19 cellular contexts compared by ENCODE assay signal in the genomic region with DNA sequence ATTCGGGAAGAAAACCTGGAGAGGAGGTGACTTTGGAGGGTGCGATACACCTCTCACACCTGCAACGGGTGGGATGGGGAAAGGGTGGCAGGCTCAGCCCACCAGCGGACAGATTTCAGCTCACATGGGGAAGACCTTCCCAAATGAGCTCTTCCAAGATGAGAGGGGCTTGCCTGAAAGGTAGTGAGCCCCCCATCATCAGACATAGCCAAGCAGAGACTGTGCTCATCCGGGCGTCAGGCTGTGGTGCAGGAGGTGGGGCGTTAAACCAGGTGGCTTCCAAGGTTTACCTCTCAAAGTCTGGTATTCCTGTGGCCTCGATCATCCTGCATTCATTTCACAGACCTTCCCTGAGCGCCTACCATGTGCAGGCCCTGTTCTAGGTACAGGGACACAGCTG.
DNase-seq lines count a peak whose midpoint lies in the region; ATAC-seq and TF ChIP-seq lines count a peak whose summit lies in the region.
"Had no signal": no experiment of that assay in that cellular context is flagged by ENCODE, and none has a peak within 500 bp of the region (broad histone marks: within the 10 kb centered on the region; RNA-seq: fewer than 3 reads in every experiment).

No MANE protein-coding gene starts in this region.

- peak overlapping the region; percentile 89 to 97 (median 92) for H3K4me3 Mint-ChIP-seq in CD4-positive, CD25-positive, alpha-beta regulatory T cell
- H3K4me3 Mint-ChIP-seq in CD8-positive, alpha-beta T cell: peak overlapping the region; percentile 92
- peak overlapping the region; percentile 18 for H3K4me3 Mint-ChIP-seq in activated naive CD8-positive, alpha-beta T cell treated with anti-CD3 and anti-CD28 coated beads, Interleukin-2, amount 50 U/mL, for 24 hours
- H3K4me3 Mint-ChIP-seq in naive thymus-derived CD8-positive, alpha-beta T cell: peak overlapping the region; percentile 86 to 99 (median 94)

- no peaks in the 10 kb centered on the region for H3K36me3 ChIP-seq in CD4-positive, CD25-positive, alpha-beta regulatory T cell (ENCODE audit: control insufficient read depth, insufficient read depth, low read length)
- no peaks in the 10 kb centered on the region for H3K36me3 ChIP-seq in CD8-positive, alpha-beta T cell (ENCODE audit: insufficient read depth, low read length)
- H3K36me3 ChIP-seq: BE2C, ovary, uterus had no signal

- no peak overlapping the region for H3K4me3 ChIP-seq in CD4-positive, CD25-positive, alpha-beta regulatory T cell (ENCODE audit: low read depth, low read length)
- H3K4me3 ChIP-seq in CD8-positive, alpha-beta T cell (ENCODE audit: low read depth, low read length): no peak overlapping the region
- H3K4me3 ChIP-seq: coronary artery, GM12878, ovary, SK-N-MC, uterus had no signal

- H3K9me3 ChIP-seq in CD4-positive, CD25-positive, alpha-beta regulatory T cell (ENCODE audit: control insufficient read depth in 2 of 2, low read length in 2 of 2): no peaks in the 10 kb centered on the region
- H3K9me3 ChIP-seq in CD8-positive, alpha-beta T cell (ENCODE audit: low read length): no peaks in the 10 kb centered on the region
- H3K9me3 ChIP-seq: BE2C, ovary, uterus had no signal

- H3K27ac Mint-ChIP-seq in CD4-positive, CD25-positive, alpha-beta regulatory T cell: peak overlapping the region; percentile 57 to 92 (median 74)
- peak overlapping the region; percentile 45 for H3K27ac Mint-ChIP-seq in CD8-positive, alpha-beta T cell
- H3K27ac Mint-ChIP-seq in activated naive CD8-positive, alpha-beta T cell treated with anti-CD3 and anti-CD28 coated beads, Interleukin-2, amount 50 U/mL, for 24 hours: no peak overlapping the region
- H3K27ac Mint-ChIP-seq in naive thymus-derived CD8-positive, alpha-beta T cell: peak overlapping the region in 8 of 10 donors; percentile 9 to 93 (median 84)

- no peak overlapping the region for H3K27ac ChIP-seq in CD4-positive, CD25-positive, alpha-beta regulatory T cell (ENCODE audit: insufficient read depth, low read length, poor library complexity, severe bottlenecking)
- no peak overlapping the region for H3K27ac ChIP-seq in CD8-positive, alpha-beta T cell (ENCODE audit: low read depth, low read length)
- H3K27ac ChIP-seq: coronary artery, ovary, SK-N-MC, uterus had no signal

- H3K4me1 ChIP-seq in CD4-positive, CD25-positive, alpha-beta regulatory T cell (ENCODE audit: control insufficient read depth, insufficient read depth, low read length, poor library complexity, severe bottlenecking): peaks cover 33% of the 10 kb centered on the region
- peaks cover 30% of the 10 kb centered on the region for H3K4me1 ChIP-seq in CD8-positive, alpha-beta T cell (ENCODE audit: insufficient read depth, low read length)
- H3K4me1 ChIP-seq: BE2C, uterus had no signal

- peaks cover 10 to 48% (median 25%) of the 10 kb centered on the region in 4 donors for H3K4me1 Mint-ChIP-seq in CD4-positive, CD25-positive, alpha-beta regulatory T cell
- H3K4me1 Mint-ChIP-seq in CD8-positive, alpha-beta T cell (ENCODE audit: low read depth): peaks cover 48% of the 10 kb centered on the region
- H3K4me1 Mint-ChIP-seq in activated naive CD8-positive, alpha-beta T cell treated with anti-CD3 and anti-CD28 coated beads, Interleukin-2, amount 50 U/mL, for 24 hours: peaks cover 36% of the 10 kb centered on the region
- H3K4me1 Mint-ChIP-seq in naive thymus-derived CD8-positive, alpha-beta T cell: peaks cover 36 to 55% (median 51%) of the 10 kb centered on the region in 4 donors

- intact Hi-C loops in CD8-positive, alpha-beta T cell (cut with DNase I, micrococcal nuclease): no loop called here

- no peaks in the 10 kb centered on the region for H3K9me3 Mint-ChIP-seq in CD4-positive, CD25-positive, alpha-beta regulatory T cell
- H3K9me3 Mint-ChIP-seq in CD8-positive, alpha-beta T cell: no peaks in the 10 kb centered on the region
- H3K9me3 Mint-ChIP-seq in activated naive CD8-positive, alpha-beta T cell treated with anti-CD3 and anti-CD28 coated beads, Interleukin-2, amount 50 U/mL, for 24 hours: no peaks in the 10 kb centered on the region
- H3K9me3 Mint-ChIP-seq in naive thymus-derived CD8-positive, alpha-beta T cell: no peaks in the 10 kb centered on the region

- ATAC-seq in CD4-positive, CD25-positive, alpha-beta regulatory T cell (ENCODE audit: low read depth in 2 of 2): no peak
- no peak for ATAC-seq in CD8-positive, alpha-beta T cell
- no peak for ATAC-seq in activated naive CD8-positive, alpha-beta T cell treated with anti-CD3 and anti-CD28 coated beads, Interleukin-2, amount 50 U/mL, for 24 hours
- ATAC-seq in naive thymus-derived CD8-positive, alpha-beta T cell: no peak
- ATAC-seq: GM12878, HepG2, left cardiac atrium had no signal

- CTCF ChIA-PET in CD8-positive, alpha-beta T cell (lab: Charles Lee): interaction anchor here (0.6 to 4.9 kb wide), 4 partner anchors 48 to 98 kb away, joined by 3 to 40 read pairs (median 6); no protein-coding TSS in a partner anchor

- POLR2A ChIA-PET in CD8-positive, alpha-beta T cell (lab: Charles Lee): no interaction called here
- POLR2A ChIA-PET in naive thymus-derived CD8-positive, alpha-beta T cell (lab: Charles Lee): interaction anchor here (2.3 kb wide), 1 partner anchor 94 kb away, joined by 7 read pairs; no protein-coding TSS in a partner anchor

- no peak for TF ChIP-seq CTCF in CD8-positive, alpha-beta T cell (IDR thresholded peaks at IDR 0.05)

- H3K27me3 Mint-ChIP-seq in CD4-positive, CD25-positive, alpha-beta regulatory T cell: peaks cover 5% of the 10 kb centered on the region
- H3K27me3 Mint-ChIP-seq in CD8-positive, alpha-beta T cell (ENCODE audit: low read depth): no peaks in the 10 kb centered on the region
- H3K27me3 Mint-ChIP-seq in activated naive CD8-positive, alpha-beta T cell treated with anti-CD3 and anti-CD28 coated beads, Interleukin-2, amount 50 U/mL, for 24 hours: no peaks in the 10 kb centered on the region
- H3K27me3 Mint-ChIP-seq in naive thymus-derived CD8-positive, alpha-beta T cell: no peaks in the 10 kb centered on the region

- DNase-seq in CD4-positive, CD25-positive, alpha-beta regulatory T cell: no peak
- no peak for DNase-seq in CD8-positive, alpha-beta T cell
- no peak for DNase-seq in activated naive CD8-positive, alpha-beta T cell treated with anti-CD3 and anti-CD28 coated beads, Interleukin-2, amount 50 U/mL, for 24 hours
- DNase-seq in naive thymus-derived CD8-positive, alpha-beta T cell: no peak
- DNase-seq in NCI-H1048 (lab: John Stamatoyannopoulos, UW) (no peak), retina (no peak), GM19238 (ENCODE audit: insufficient read length, low spot score) (no peak)
- DNase-seq: activated naive CD4-positive, alpha-beta T cell treated with Interleukin-2 at 50 U/mL for 16 hours; BE2C; DMS 273 treated with DMSO at 0.1 percent for 48 hours; GF-D8; left cardiac atrium; NCI-H226; ovary; uterus had no signal

- peaks cover 4% of the 10 kb centered on the region for H3K27me3 ChIP-seq in CD4-positive, CD25-positive, alpha-beta regulatory T cell (ENCODE audit: control insufficient read depth, insufficient read depth, low read length)
- no peaks in the 10 kb centered on the region for H3K27me3 ChIP-seq in CD8-positive, alpha-beta T cell (ENCODE audit: insufficient read depth, low read length)
- H3K27me3 ChIP-seq: ovary, uterus had no signal

- H3K36me3 Mint-ChIP-seq in CD4-positive, CD25-positive, alpha-beta regulatory T cell: no peaks in the 10 kb centered on the region
- H3K36me3 Mint-ChIP-seq in CD8-positive, alpha-beta T cell: peaks cover 8% of the 10 kb centered on the region
- peaks cover 1% of the 10 kb centered on the region for H3K36me3 Mint-ChIP-seq in activated naive CD8-positive, alpha-beta T cell treated with anti-CD3 and anti-CD28 coated beads, Interleukin-2, amount 50 U/mL, for 24 hours (ENCODE audit: low read depth)
- H3K36me3 Mint-ChIP-seq in naive thymus-derived CD8-positive, alpha-beta T cell: no peaks in the 10 kb centered on the region

Comparison
In these comparisons a context has a peak if more than half of its experiments do, and no peak if none do; other contexts are left out.
1. H3K4me3 Mint-ChIP-seq: peak in every context shown above with its lines; median percentile 94 in naive thymus-derived CD8-positive, alpha-beta T cell; 92 in CD4-positive, CD25-positive, alpha-beta regulatory T cell; 92 in CD8-positive, alpha-beta T cell; 18 in activated naive CD8-positive, alpha-beta T cell treated with anti-CD3 and anti-CD28 coated beads, Interleukin-2, amount 50 U/mL, for 24 hours.